8 cellular contexts compared by ENCODE assay signal in the genomic region with DNA sequence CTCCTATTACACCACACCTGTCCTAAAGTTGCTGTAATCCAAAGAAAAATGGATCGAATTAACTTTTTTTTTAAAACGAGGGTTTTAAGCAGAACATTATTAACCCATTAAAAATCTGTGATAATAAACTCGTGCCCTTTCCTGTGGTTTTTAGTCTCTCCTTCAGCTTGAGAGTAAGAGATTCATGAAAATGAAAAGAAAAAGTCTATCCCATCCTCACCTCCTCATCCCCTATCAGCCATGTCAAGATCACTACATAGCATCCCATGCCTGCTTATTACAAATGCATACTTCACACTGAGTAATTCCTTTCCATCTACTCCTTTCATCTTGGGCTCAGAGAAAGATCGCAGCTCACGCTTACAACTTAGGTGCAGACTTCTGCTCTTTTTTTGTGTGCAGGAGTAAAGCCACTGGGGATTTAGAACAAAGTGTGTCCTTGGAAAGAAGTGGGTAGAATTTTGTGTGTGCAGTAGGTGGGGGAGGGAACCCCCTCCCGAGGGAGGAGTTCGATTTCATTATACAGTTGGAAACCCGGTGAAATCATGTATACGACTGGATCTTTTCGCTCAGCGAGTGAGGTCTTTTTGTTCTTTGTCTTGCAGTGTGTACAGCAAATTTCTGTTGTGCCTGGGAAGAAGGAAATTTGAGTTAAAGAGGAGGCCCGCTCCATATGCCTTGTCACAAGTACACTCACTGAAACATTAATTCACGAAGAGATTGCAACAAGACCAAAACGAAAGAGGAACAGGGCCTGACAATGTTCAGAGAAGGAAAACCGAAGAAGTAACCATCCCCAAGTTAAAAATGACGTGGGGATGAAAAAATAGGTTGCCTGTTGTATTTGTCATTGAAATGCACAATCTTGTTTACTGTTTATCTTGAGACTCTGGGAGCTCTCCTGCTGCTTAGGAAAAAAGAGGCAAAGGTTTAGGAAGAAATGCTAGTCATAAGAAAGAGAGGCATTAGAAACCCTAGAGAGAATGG.
DNase-seq lines count a peak whose midpoint lies in the region; ATAC-seq and TF ChIP-seq lines count a peak whose summit lies in the region.

No MANE protein-coding gene starts in this region.

- POLR2A ChIA-PET in activated CD4-positive, alpha-beta T cell treated with anti-CD3 and anti-CD28 coated beads, Interleukin-2, amount 10 ng/mL, durations not matched to agents 7 days and 5 days (lab: Charles Lee) = no interaction called here

- peak; percentile 47 for DNase-seq in AG10803 (ENCODE audit: low read depth)
- peak; percentile 22 for DNase-seq in activated CD4-positive, alpha-beta T cell treated with anti-CD3 and anti-CD28 coated beads, Interleukin-2, amount 10 ng/mL, durations not matched to agents 7 days and 5 days
- DNase-seq in NCI-H187 treated with DMSO at 0.1 percent for 48 hours (lab: John Stamatoyannopoulos, UW) = no peak
- no peak for DNase-seq in left colon
- DNase-seq in ureter (ENCODE audit: low spot score) = no peak

- CTCF ChIA-PET in activated CD4-positive, alpha-beta T cell treated with anti-CD3 and anti-CD28 coated beads, Interleukin-2, amount 10 ng/mL, durations not matched to agents 7 days and 5 days (lab: Charles Lee) = interaction anchor here (1.6 to 2.4 kb wide), 3 partner anchors 10 to 100 kb away, joined by 3 to 11 read pairs (median 6); no protein-coding TSS in a partner anchor

- peaks cover 67% of the 10 kb centered on the region for H3K4me1 Mint-ChIP-seq in activated CD4-positive, alpha-beta T cell treated with anti-CD3 and anti-CD28 coated beads, Interleukin-2, amount 10 ng/mL, durations not matched to agents 7 days and 5 days

- TF ChIP-seq CTCF in AG10803 (conservative IDR thresholded peaks at IDR 0.05; ENCODE audit: low read length) = no peak
- no peak for TF ChIP-seq CTCF in liver (IDR thresholded peaks at IDR 0.05; ENCODE audit: low read depth, low read length, missing input control)

- no peaks in the 10 kb centered on the region for H3K27me3 Mint-ChIP-seq in activated CD4-positive, alpha-beta T cell treated with anti-CD3 and anti-CD28 coated beads, Interleukin-2, amount 10 ng/mL, durations not matched to agents 7 days and 5 days

- H3K27me3 ChIP-seq in HUES6 (ENCODE audit: control insufficient read depth, insufficient read depth, low read length) = no peaks in the 10 kb centered on the region
- H3K27me3 ChIP-seq in liver (ENCODE audit: control insufficient read depth in 4 of 4, insufficient read depth in 4 of 4, low read length in 3 of 4) = no peaks in the 10 kb centered on the region

- peak overlapping the region; percentile 54 for H3K4me3 ChIP-seq in AG10803 (ENCODE audit: low read length)
- H3K4me3 ChIP-seq in HUES6 (ENCODE audit: low read depth, low read length) = peak overlapping the region; percentile 40
- H3K4me3 ChIP-seq in liver (ENCODE audit: low read depth in 1 of 3, low read length in 3 of 3) = peak overlapping the region in 1 of 3 donors; percentile 2

- no peak for ATAC-seq in left colon

- peak overlapping the region; percentile 90 for H3K27ac Mint-ChIP-seq in activated CD4-positive, alpha-beta T cell treated with anti-CD3 and anti-CD28 coated beads, Interleukin-2, amount 10 ng/mL, durations not matched to agents 7 days and 5 days

- intact Hi-C loops in left colon (cut with DNase I, micrococcal nuclease) = no loop called here

- H3K4me1 ChIP-seq in HUES6 (ENCODE audit: control insufficient read depth, insufficient read depth, low read length) (peaks cover 73% of the 10 kb centered on the region), liver (ENCODE audit: control insufficient read depth in 4 of 4, insufficient read depth in 4 of 4, low read length in 3 of 4) (peaks cover 2 to 35% (median 29%) of the 10 kb centered on the region in 4 donors)

- H3K36me3 Mint-ChIP-seq in activated CD4-positive, alpha-beta T cell treated with anti-CD3 and anti-CD28 coated beads, Interleukin-2, amount 10 ng/mL, durations not matched to agents 7 days and 5 days (ENCODE audit: low read depth) = no peaks in the 10 kb centered on the region

- peak; percentile 25 for TF ChIP-seq POLR2A in GM19099 (IDR thresholded peaks at IDR 0.05; ENCODE audit: extremely low read depth, insufficient read length, low read depth)

- peak overlapping the region; percentile 85 for H3K27ac ChIP-seq in HUES6 (ENCODE audit: low read depth, low read length)
- H3K27ac ChIP-seq in liver (ENCODE audit: low read depth in 1 of 2, low read length in 2 of 2) = peak overlapping the region; percentile 88 to 96

- H3K36me3 ChIP-seq in HUES6 (ENCODE audit: control insufficient read depth, insufficient read depth, low read length) = no peaks in the 10 kb centered on the region
- H3K36me3 ChIP-seq in liver (ENCODE audit: control insufficient read depth in 4 of 4, insufficient read depth in 3 of 4, low read depth in 1 of 4, low read length in 3 of 4) = no peaks in the 10 kb centered on the region

- H3K9me3 ChIP-seq in HUES6 (ENCODE audit: control insufficient read depth, insufficient read depth, low read depth, low read length) (no peaks in the 10 kb centered on the region), liver (ENCODE audit: control insufficient read depth in 4 of 4, low read length in 3 of 4) (no peaks in the 10 kb centered on the region)

- WGBS in liver = 42% methylated on average over 16 of the region's 16 CpGs

- TF ChIP-seq RAD21 in liver (IDR thresholded peaks at IDR 0.05) = peak in 1 of 2 donors; percentile 26

- peak overlapping the region; percentile 70 for H3K4me3 Mint-ChIP-seq in activated CD4-positive, alpha-beta T cell treated with anti-CD3 and anti-CD28 coated beads, Interleukin-2, amount 10 ng/mL, durations not matched to agents 7 days and 5 days

- no peaks in the 10 kb centered on the region for H3K9me3 Mint-ChIP-seq in activated CD4-positive, alpha-beta T cell treated with anti-CD3 and anti-CD28 coated beads, Interleukin-2, amount 10 ng/mL, durations not matched to agents 7 days and 5 days

- H3K9ac ChIP-seq in HUES6 (ENCODE audit: low read length) (peak overlapping the region; percentile 73), liver (ENCODE audit: low read depth in 1 of 2, low read length in 2 of 2) (peak overlapping the region in 1 of 2 donors; percentile 97)

TF ChIP-seq in liver, 16 proteins besides CTCF, POLR2A, EP300 and RAD21:
- TF ChIP-seq RXRA (IDR thresholded peaks at IDR 0.05) (no peak), HNF4A (conservative IDR thresholded peaks at IDR 0.05) (peak in 1 of 2 donors; percentile 13), GABPA (IDR thresholded peaks at IDR 0.05 in 1 of 2, conservative IDR thresholded peaks at IDR 0.05 in 1 of 2) (no peak), YY1 (IDR thresholded peaks at IDR 0.05) (peak; percentile 6), HNF4G (IDR thresholded peaks at IDR 0.05) (no peak)

Comparison
In these comparisons a context has a peak if more than half of its experiments do, and no peak if none do; other contexts are left out.
1. DNase-seq: peak in AG10803 (single experiment) and activated CD4-positive, alpha-beta T cell treated with anti-CD3 and anti-CD28 coated beads, Interleukin-2, amount 10 ng/mL, durations not matched to agents 7 days and 5 days (single experiment); none in NCI-H187 treated with DMSO at 0.1 percent for 48 hours (single experiment), left colon (0 of 2) and ureter (single experiment).